Comparison of ENCODE assay signal across 1 cellular context in genomic region chr10:79065853-79066252, GRCh38.
TF ChIP-seq lines count a peak whose summit lies in the region.

No MANE protein-coding gene starts in this region.

TF ChIP-seq in HepG2, 621 proteins besides CTCF, POLR2A, EP300 and RAD21:
- TF ChIP-seq, protein P1, sequence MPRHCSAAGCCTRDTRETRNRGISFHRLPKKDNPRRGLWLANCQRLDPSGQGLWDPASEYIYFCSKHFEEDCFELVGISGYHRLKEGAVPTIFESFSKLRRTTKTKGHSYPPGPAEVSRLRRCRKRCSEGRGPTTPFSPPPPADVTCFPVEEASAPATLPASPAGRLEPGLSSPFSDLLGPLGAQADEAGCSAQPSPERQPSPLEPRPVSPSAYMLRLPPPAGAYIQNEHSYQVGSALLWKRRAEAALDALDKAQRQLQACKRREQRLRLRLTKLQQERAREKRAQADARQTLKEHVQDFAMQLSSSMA (CRISPR knock-in tag; IDR thresholded peaks at IDR 0.05), result 0 out of 2 replicates have a peak, but pooled peaks have one; percentile 31
- TF ChIP-seq PHF21A (CRISPR knock-in tag; IDR thresholded peaks at IDR 0.05) (no peak), CBX5 (CRISPR knock-in tag; IDR thresholded peaks at IDR 0.05; ENCODE audit: borderline replicate concordance) (no peak), ZNF484 (CRISPR knock-in tag; IDR thresholded peaks at IDR 0.05; ENCODE audit: borderline replicate concordance, low read depth) (no peak), ZNF558 (CRISPR knock-in tag; IDR thresholded peaks at IDR 0.05; ENCODE audit: borderline replicate concordance) (no peak), STAT5B (CRISPR knock-in tag; IDR thresholded peaks at IDR 0.05) (no peak)
- TF ChIP-seq, protein P2, sequence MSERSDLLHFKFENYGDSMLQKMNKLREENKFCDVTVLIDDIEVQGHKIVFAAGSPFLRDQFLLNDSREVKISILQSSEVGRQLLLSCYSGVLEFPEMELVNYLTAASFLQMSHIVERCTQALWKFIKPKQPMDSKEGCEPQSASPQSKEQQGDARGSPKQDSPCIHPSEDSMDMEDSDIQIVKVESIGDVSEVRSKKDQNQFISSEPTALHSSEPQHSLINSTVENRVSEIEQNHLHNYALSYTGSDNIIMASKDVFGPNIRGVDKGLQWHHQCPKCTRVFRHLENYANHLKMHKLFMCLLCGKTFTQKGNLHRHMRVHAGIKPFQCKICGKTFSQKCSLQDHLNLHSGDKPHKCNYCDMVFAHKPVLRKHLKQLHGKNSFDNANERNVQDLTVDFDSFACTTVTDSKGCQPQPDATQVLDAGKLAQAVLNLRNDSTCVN (CRISPR knock-in tag; IDR thresholded peaks at IDR 0.05; ENCODE audit: borderline replicate concordance), result no peak
